8 cellular contexts compared by ENCODE assay signal in genomic region chr15:41972341-41973237, GRCh38.
A peak's percentile ranks its signal among the peaks of the same experiment; 100 is the strongest.
DNase-seq lines count a peak whose midpoint lies in the region; ATAC-seq and TF ChIP-seq lines count a peak whose summit lies in the region.

Gene EHD4, minus strand, starts transcription at chr15:41972557. Its CDS starts 63 bp downstream, at chr15:41972494.

- H3K9me3 ChIP-seq in OCI-LY3 (ENCODE audit: insufficient read depth, low read length): no peaks in the 10 kb centered on the region

- peak; percentile 25; the same call in 1 of the 2 replicates for TF ChIP-seq CTCF in OCI-LY3 (IDR thresholded peaks at IDR 0.05; ENCODE audit: low read depth, low read length)

- H4K20me1 ChIP-seq in OCI-LY3 (ENCODE audit: insufficient read depth, low read length): no peaks in the 10 kb centered on the region

- ATAC-seq in GM21515 (IDR thresholded peaks at IDR 0.05; ENCODE audit: unreplicated experiment): peak; percentile 82

- H3K4me1 ChIP-seq in OCI-LY3 (ENCODE audit: low read length): peaks cover 37% of the 10 kb centered on the region

- H3K4me3 ChIP-seq in OCI-LY3 (ENCODE audit: low read length): peak within 1 kb of the TSS; percentile 94

- H3K9ac ChIP-seq in OCI-LY3 (ENCODE audit: low read length): peak within 1 kb of the TSS; percentile 90

- H3K4me2 ChIP-seq in OCI-LY3 (ENCODE audit: low read length): peak within 1 kb of the TSS; percentile 90

- H3K79me2 ChIP-seq in OCI-LY3 (ENCODE audit: low read length): peaks cover 37% of the 10 kb centered on the region

- H3K36me3 ChIP-seq in OCI-LY3 (replicated peaks; ENCODE audit: low read depth, low read length): peaks cover 3% of the 10 kb centered on the region

- H3K27me3 ChIP-seq in OCI-LY3 (ENCODE audit: low read depth, low read length): peaks cover 35% of the 10 kb centered on the region

- H3K27ac ChIP-seq in OCI-LY3 (ENCODE audit: low read length): peak within 1 kb of the TSS; percentile 92

- peak; percentile 89 for DNase-seq in DMS 273 treated with DMSO at 0.1 percent for 48 hours (lab: John Stamatoyannopoulos, UW)
- peak; percentile 96 for DNase-seq in HuH-7 (ENCODE audit: low spot score)
- DNase-seq in activated T-cell treated with anti-CD3 and anti-CD28 coated beads for 1 hour (ENCODE audit: low read depth): peak; percentile 84
- DNase-seq in epidermal melanocyte (ENCODE audit: insufficient read length, low spot score): peak; percentile 97
- peak; percentile 92 for DNase-seq in middle frontal gyrus (ENCODE audit: extremely low spot score, low spot score)
- peak; percentile 88 to 94 for DNase-seq in stimulated activated CD8-positive, alpha-beta memory T cell treated with anti-CD3 and anti-CD28 coated beads, Interleukin-2, amount 100 ng/mL, for 48 hours (ENCODE audit: low read depth in 2 of 2)

- peak within 1 kb of the TSS; percentile 80; the same call in 1 of the 2 replicates for H2AFZ ChIP-seq in OCI-LY3 (ENCODE audit: low read depth, low read length)

Comparison
In these comparisons a context has a peak if more than half of its experiments do, and no peak if none do; other contexts are left out.
1. Peak in every context shown above with its lines: DNase-seq, ATAC-seq, H3K4me3 ChIP-seq and H3K27ac ChIP-seq.